21 cellular contexts compared by ENCODE assay signal in the genomic region with DNA sequence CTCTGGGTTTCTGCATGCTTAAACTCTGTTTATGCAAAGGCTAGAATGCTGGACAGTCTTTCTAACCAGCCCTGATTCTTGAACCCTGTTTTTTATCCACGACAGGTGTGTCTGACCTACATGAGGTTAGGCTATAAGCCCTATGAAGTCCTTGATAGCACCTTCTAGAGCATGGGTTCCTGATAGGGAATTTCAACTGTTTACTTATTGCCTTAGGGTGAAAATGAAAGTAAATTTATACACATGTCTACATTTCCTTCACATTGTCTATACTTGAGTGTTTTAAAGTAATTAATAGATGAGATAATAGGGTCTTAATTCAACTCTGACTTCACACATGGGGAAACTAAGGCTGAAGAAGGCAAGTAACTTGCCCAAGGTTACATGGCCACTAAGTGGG. TPM values are rescaled to one million over a fixed set of nuclear protein-coding genes. Genes with fewer than 3 reads are reported as not detected.
DNase-seq lines count a peak whose midpoint lies in the region; ATAC-seq, FAIRE-seq and TF ChIP-seq lines count a peak whose summit lies in the region.
"Had no signal": no experiment of that assay in that cellular context is flagged by ENCODE, and none has a peak within 500 bp of the region (broad histone marks: within the 10 kb centered on the region; RNA-seq: fewer than 3 reads in every experiment).

No MANE protein-coding gene starts in this region.

- H3K4me1 ChIP-seq in Loucy (ENCODE audit: insufficient read depth, low read length, poor library complexity, severe bottlenecking), result peaks cover 12% of the 10 kb centered on the region
- peaks cover 30 to 34% of the 10 kb centered on the region in 2 donors for H3K4me1 ChIP-seq in duodenal mucosa (ENCODE audit: control insufficient read depth in 1 of 2, insufficient read depth in 2 of 2, low read length in 2 of 2)
- peaks cover 2 to 5% of the 10 kb centered on the region in 2 donors for H3K4me1 ChIP-seq in small intestine (ENCODE audit: control insufficient read depth in 2 of 2, insufficient read depth in 1 of 2, low read depth in 1 of 2, low read length in 1 of 2)
- no peaks in the 10 kb centered on the region for H3K4me1 ChIP-seq in hepatocyte (ENCODE audit: insufficient read depth)
- H3K4me1 ChIP-seq: HAP-1 had no signal

- H4K20me1 ChIP-seq in Loucy (ENCODE audit: insufficient read depth, low read length, poor library complexity, severe bottlenecking), result no peaks in the 10 kb centered on the region
- H4K20me1 ChIP-seq in hepatocyte (ENCODE audit: insufficient read depth, poor library complexity, severe bottlenecking), result no peaks in the 10 kb centered on the region

- H3K27ac ChIP-seq in duodenal mucosa (ENCODE audit: low read depth, low read length) (peak overlapping the region; percentile 1), small intestine (ENCODE audit: low read depth in 1 of 2, low read length in 1 of 2) (no peak overlapping the region), hepatocyte (no peak overlapping the region)

- H3K4me2 ChIP-seq in Loucy (ENCODE audit: low read depth, low read length, poor library complexity, severe bottlenecking), result no peak overlapping the region
- no peak overlapping the region for H3K4me2 ChIP-seq in hepatocyte
- H3K4me2 ChIP-seq: GM23338 had no signal

- FAIRE-seq in small intestine (lab: Jason Lieb, UNC), result no peak
- FAIRE-seq: GM12878, GM19239 had no signal

- H3K27me3 ChIP-seq in Loucy (ENCODE audit: insufficient read depth, low read length, poor library complexity, severe bottlenecking) (no peaks in the 10 kb centered on the region), duodenal mucosa (ENCODE audit: control insufficient read depth in 1 of 2, insufficient read depth in 2 of 2, low read length in 2 of 2) (no peaks in the 10 kb centered on the region), small intestine (ENCODE audit: control insufficient read depth in 2 of 2, insufficient read depth in 2 of 2, low read length in 2 of 2) (no peaks in the 10 kb centered on the region), hepatocyte (no peaks in the 10 kb centered on the region)

- H2AFZ ChIP-seq in Loucy (ENCODE audit: low read length) (0 out of 2 replicates have a peak overlapping the region, but pooled peaks have one; percentile 33), hepatocyte (no peak overlapping the region)
- H2AFZ ChIP-seq: GM23338 had no signal

- H3K9ac ChIP-seq in Loucy (ENCODE audit: low read depth, low read length, poor library complexity, severe bottlenecking) (no peak overlapping the region), duodenal mucosa (ENCODE audit: low read depth in 1 of 2, low read length in 2 of 2) (no peak overlapping the region)

- 19 to 61% (median 39%) methylated on average over 1 of the region's 1 CpG for WGBS in small intestine, 3 donors
- WGBS in hepatocyte (ENCODE audit: low lambda C conversion rate, missing lambda C conversion rate), result 83% methylated on average over 1 of the region's 1 CpG

- no peak for ATAC-seq in GM19328 (IDR thresholded peaks at IDR 0.05; ENCODE audit: unreplicated experiment)
- ATAC-seq: GM12878, GM23338 had no signal

- no peaks in the 10 kb centered on the region for H3K9me2 ChIP-seq in Loucy (replicated peaks; ENCODE audit: low read depth, low read length)
- H3K9me2 ChIP-seq in hepatocyte (replicated peaks; ENCODE audit: insufficient read depth), result no peaks in the 10 kb centered on the region

- H3K79me2 ChIP-seq in Loucy (ENCODE audit: insufficient read depth, low read length) (no peaks in the 10 kb centered on the region), hepatocyte (no peaks in the 10 kb centered on the region)

- H3F3A ChIP-seq in Loucy (ENCODE audit: low read depth), result no peaks in the 10 kb centered on the region

- TF ChIP-seq CTCF in Loucy (conservative IDR thresholded peaks at IDR 0.05; ENCODE audit: low read length) (no peak), hepatocyte (IDR thresholded peaks at IDR 0.05; ENCODE audit: poor library complexity) (no peak)

- no peak overlapping the region for H3K4me3 ChIP-seq in Loucy (ENCODE audit: low read length, poor library complexity, severe bottlenecking)
- H3K4me3 ChIP-seq in duodenal mucosa (ENCODE audit: low read depth in 1 of 2, low read length in 2 of 2), result no peak overlapping the region
- H3K4me3 ChIP-seq in small intestine (ENCODE audit: low read depth in 1 of 2, low read length in 2 of 2), result no peak overlapping the region
- no peak overlapping the region for H3K4me3 ChIP-seq in hepatocyte
- H3K4me3 ChIP-seq: GM12878, GM23338, HAP-1 had no signal

- H3K9me3 ChIP-seq in Loucy (ENCODE audit: insufficient read depth, low read depth, low read length) (no peaks in the 10 kb centered on the region), duodenal mucosa (ENCODE audit: control insufficient read depth in 1 of 2, low read length in 2 of 2) (no peaks in the 10 kb centered on the region), small intestine (ENCODE audit: control insufficient read depth, low read depth) (no peaks in the 10 kb centered on the region), hepatocyte (ENCODE audit: low read depth) (no peaks in the 10 kb centered on the region)
- H3K9me3 ChIP-seq: HAP-1 had no signal

- H3K36me3 ChIP-seq in Loucy (ENCODE audit: insufficient read depth, low read length) (no peaks in the 10 kb centered on the region), duodenal mucosa (ENCODE audit: control insufficient read depth in 1 of 2, insufficient read depth in 2 of 2, low read length in 2 of 2) (no peaks in the 10 kb centered on the region), small intestine (ENCODE audit: control insufficient read depth in 2 of 2, insufficient read depth in 2 of 2, low read length in 2 of 2) (no peaks in the 10 kb centered on the region), hepatocyte (replicated peaks; ENCODE audit: insufficient read depth, low read depth) (no peaks in the 10 kb centered on the region)
- H3K36me3 ChIP-seq: HAP-1 had no signal

- DNase-seq in small intestine (peak; percentile 61), hepatocyte (ENCODE audit: low spot score) (no peak), D341Med (ENCODE audit: low spot score) (no peak)
- DNase-seq: C1 segment of cervical spinal cord; Calu3; CD4-positive, alpha-beta memory T cell; COR-L47; DMS153; EL; GDM1; HFFc6 had no signal

RNA-seq across cellular contexts. Expression of gene ADRA2A, which starts 35.5 kb away (rescaled TPM):
- 10 to 100 TPM in 1 of 3 donors, 1 to 10 TPM in 2; 1.1 to 19.3 (median 1.6) TPM for polyA plus RNA-seq in small intestine
- total RNA-seq in hepatocyte, result 1.6 and 1.9 TPM in 2 replicates
- polyA plus RNA-seq in hepatocyte, result 0.84 and 1.8 TPM in 2 replicates
- total RNA-seq: A172; A673; CD4-positive, alpha-beta memory T cell; H4; HFFc6 had no signal
- polyA plus RNA-seq: CD4-positive, alpha-beta memory T cell; GM12878 had no signal
